Comparison of ENCODE assay signal across 16 cellular contexts in genomic region chr18:67634631-67635338, GRCh38.
"Had no signal": no experiment of that assay in that cellular context is flagged by ENCODE, and none has a peak within 500 bp of the region (broad histone marks: within the 10 kb centered on the region; RNA-seq: fewer than 3 reads in every experiment).

No MANE protein-coding gene starts in this region.

- H3K9me3 Mint-ChIP-seq: activated CD4-positive, alpha-beta T cell treated with anti-CD3 and anti-CD28 coated beads, Interleukin-2, amount 10 ng/mL, durations not matched to agents 7 days and 5 days; activated naive CD4-positive, alpha-beta T cell treated with anti-CD3 and anti-CD28 coated beads, Interleukin-2, amount 50 U/mL, for 72 hours had no signal

- DNase-seq: activated CD4-positive, alpha-beta T cell treated with anti-CD3 and anti-CD28 coated beads, Interleukin-2, amount 10 ng/mL, durations not matched to agents 7 days and 5 days; activated CD4-positive, CD25-positive, alpha-beta regulatory T cell; activated CD8-positive, alpha-beta memory T cell treated with anti-CD3 and anti-CD28 coated beads for 24 hours; amniotic stem cell; effector memory CD8-positive, alpha-beta T cell; hippocampal formation; islet precursor cell; natural killer cell; stimulated activated CD4-positive, alpha-beta T cell treated with anti-CD3 and anti-CD28 coated beads, Interleukin-2, amount 100 ng/mL, for 48 hours; stimulated activated naive CD8-positive, alpha-beta T cell treated with anti-CD3 and anti-CD28 coated beads, Interleukin-15, Interleukin-2, amounts not matched to agents 100 U/mL and 50 U/mL, for 24 hours; T-helper 17 cell; upper lobe of right lung had no signal

- H3K36me3 ChIP-seq: suprapubic skin, upper lobe of right lung had no signal

- ATAC-seq: activated naive CD4-positive, alpha-beta T cell treated with anti-CD3 and anti-CD28 coated beads, Interleukin-2, amount 50 U/mL, for 72 hours; effector memory CD8-positive, alpha-beta T cell; left lobe of liver; natural killer cell; stimulated activated naive CD8-positive, alpha-beta T cell treated with anti-CD3 and anti-CD28 coated beads, Interleukin-15, Interleukin-2, amounts not matched to agents 100 U/mL and 50 U/mL, for 24 hours; T-helper 17 cell; upper lobe of right lung had no signal

- H3K4me3 Mint-ChIP-seq: activated CD4-positive, alpha-beta T cell treated with anti-CD3 and anti-CD28 coated beads, Interleukin-2, amount 10 ng/mL, durations not matched to agents 7 days and 5 days; brain; effector memory CD8-positive, alpha-beta T cell; natural killer cell; T-helper 17 cell had no signal

- H3K36me3 Mint-ChIP-seq: activated naive CD4-positive, alpha-beta T cell treated with anti-CD3 and anti-CD28 coated beads, Interleukin-2, amount 50 U/mL, for 72 hours; brain; natural killer cell had no signal

- H3K27me3 ChIP-seq: suprapubic skin, upper lobe of right lung had no signal

- H3K27ac ChIP-seq: suprapubic skin, upper lobe of right lung had no signal

- H3K9me3 ChIP-seq: suprapubic skin, upper lobe of right lung had no signal

- H3K4me1 Mint-ChIP-seq: activated CD4-positive, alpha-beta T cell treated with anti-CD3 and anti-CD28 coated beads, Interleukin-2, amount 10 ng/mL, durations not matched to agents 7 days and 5 days; natural killer cell; T-helper 17 cell had no signal

- H3K4me3 ChIP-seq: suprapubic skin, upper lobe of right lung had no signal

- H3K27ac Mint-ChIP-seq: activated CD4-positive, alpha-beta T cell treated with anti-CD3 and anti-CD28 coated beads, Interleukin-2, amount 10 ng/mL, durations not matched to agents 7 days and 5 days; activated naive CD4-positive, alpha-beta T cell treated with anti-CD3 and anti-CD28 coated beads, Interleukin-2, amount 50 U/mL, for 72 hours; brain; effector memory CD8-positive, alpha-beta T cell; natural killer cell; T-helper 17 cell had no signal

- H3K4me1 ChIP-seq: suprapubic skin, upper lobe of right lung had no signal

- H3K27me3 Mint-ChIP-seq: activated CD4-positive, alpha-beta T cell treated with anti-CD3 and anti-CD28 coated beads, Interleukin-2, amount 10 ng/mL, durations not matched to agents 7 days and 5 days; brain had no signal
